Comparison of ENCODE assay signal across 11 cellular contexts in genomic region chr12:47889040-47889439, GRCh38. TPM values are rescaled to one million over a fixed set of nuclear protein-coding genes. Genes with fewer than 3 reads are reported as not detected.
A peak's percentile ranks its signal among the peaks of the same experiment; 100 is the strongest.
DNase-seq lines count a peak whose midpoint lies in the region; ATAC-seq, FAIRE-seq and TF ChIP-seq lines count a peak whose summit lies in the region.
"Had no signal": no experiment of that assay in that cellular context is flagged by ENCODE, and none has a peak within 500 bp of the region (broad histone marks: within the 10 kb centered on the region; RNA-seq: fewer than 3 reads in every experiment).

No MANE protein-coding gene starts in this region.

- TF ChIP-seq CTCF in left lung (IDR thresholded peaks at IDR 0.05) (no peak), osteocyte (IDR thresholded peaks at IDR 0.05) (no peak), GM20000 (IDR thresholded peaks at IDR 0.05; ENCODE audit: extremely low read depth, missing control alignments) (no peak), osteoblast (IDR thresholded peaks at IDR 0.05; ENCODE audit: extremely low read depth, low read depth, low read length) (no peak)

- H3K27ac ChIP-seq in left lung (peak overlapping the region; percentile 50 to 78), osteoblast (ENCODE audit: low read depth, low read length) (no peak overlapping the region)
- H3K27ac ChIP-seq: thoracic aorta had no signal

- peaks cover 40% of the 10 kb centered on the region for H3K79me2 ChIP-seq in osteoblast (ENCODE audit: insufficient read depth, low read length)

- H3K4me3 Mint-ChIP-seq in osteocyte (ENCODE audit: unreplicated experiment), result no peak overlapping the region

- no peak for FAIRE-seq in GM12892 (lab: Jason Lieb, UNC)

- H3K27me3 Mint-ChIP-seq in osteocyte (ENCODE audit: unreplicated experiment), result no peaks in the 10 kb centered on the region

- no peak overlapping the region for H3K4me3 ChIP-seq in left lung
- no peak overlapping the region for H3K4me3 ChIP-seq in osteoblast (ENCODE audit: insufficient read depth, low read length)
- H3K4me3 ChIP-seq: smooth muscle cell, thoracic aorta had no signal

- H3K4me1 Mint-ChIP-seq in osteocyte (ENCODE audit: unreplicated experiment), result peaks cover 5% of the 10 kb centered on the region

- peaks cover 30% of the 10 kb centered on the region for H4K20me1 ChIP-seq in osteoblast (ENCODE audit: insufficient read depth, low read length)

- no peaks in the 10 kb centered on the region for H3K36me3 Mint-ChIP-seq in osteocyte (ENCODE audit: unreplicated experiment)

- H3K36me3 ChIP-seq in left lung (no peaks in the 10 kb centered on the region), osteoblast (ENCODE audit: insufficient read depth, low read length) (peaks cover 9% of the 10 kb centered on the region)
- H3K36me3 ChIP-seq: thoracic aorta had no signal

- H3K4me1 ChIP-seq in left lung (peaks cover 18 to 65% of the 10 kb centered on the region in 2 donors), osteoblast (ENCODE audit: insufficient read depth, low read length) (peaks cover 27% of the 10 kb centered on the region)

- H3K9me3 ChIP-seq in left lung, result no peaks in the 10 kb centered on the region
- no peaks in the 10 kb centered on the region for H3K9me3 ChIP-seq in osteoblast (ENCODE audit: low read depth, low read length)
- H3K9me3 ChIP-seq: thoracic aorta had no signal

- peak; percentile 43 for ATAC-seq in GM21576 (IDR thresholded peaks at IDR 0.05; ENCODE audit: unreplicated experiment)
- ATAC-seq in left lung, result peak; percentile 37
- ATAC-seq in HG02623 (IDR thresholded peaks at IDR 0.05; ENCODE audit: unreplicated experiment), result no peak

- H3K9me3 Mint-ChIP-seq in osteocyte (ENCODE audit: unreplicated experiment), result no peaks in the 10 kb centered on the region

- H3K27ac Mint-ChIP-seq in osteocyte (ENCODE audit: unreplicated experiment), result no peak overlapping the region

- DNase-seq in GM12892 (ENCODE audit: insufficient read length), result no peak
- peak; percentile 54 for DNase-seq in SIG-M5 (lab: John Stamatoyannopoulos, UW)
- peak in 1 of 2 donors; percentile 54 for DNase-seq in left lung
- no peak for DNase-seq in osteocyte (ENCODE audit: extremely low spot score, unreplicated experiment)
- DNase-seq in GM20000 (ENCODE audit: low spot score), result no peak
- DNase-seq in osteoblast (ENCODE audit: insufficient read length, low spot score, missing footprints), result no peak
- DNase-seq: NCI-H1930 had no signal

- intact Hi-C loops in left lung (cut with DNase I), result no loop called here

- no peaks in the 10 kb centered on the region for H3K27me3 ChIP-seq in left lung
- no peaks in the 10 kb centered on the region for H3K27me3 ChIP-seq in osteoblast (ENCODE audit: insufficient read depth, low read length)

- H2AFZ ChIP-seq in osteoblast (ENCODE audit: low read length), result no peak overlapping the region

- no peak overlapping the region for H3K4me2 ChIP-seq in osteoblast (ENCODE audit: insufficient read depth, low read length)
- H3K4me2 ChIP-seq: smooth muscle cell had no signal

- TF ChIP-seq POLR2A in GM12892 (IDR thresholded peaks at IDR 0.05; ENCODE audit: low read depth, low read length), result peak; percentile 62; the same call in 1 of the 2 replicates

RNA-seq across cellular contexts. Expression of gene VDR, which starts 15.8 kb away (rescaled TPM):
- 12.0 TPM for polyA plus RNA-seq in GM12892 (2012; ENCODE audit: missing spikeins)
- total RNA-seq in left lung (10 to 100 TPM; 29.7 to 32.1 TPM), osteocyte (1.9 and 2.7 TPM in 2 replicates), osteoblast (30.4 and 32.2 TPM in 2 replicates)
